1 cellular context compared by ENCODE assay signal in genomic region chr6:11193434-11193833, GRCh38.
TF ChIP-seq lines count a peak whose summit lies in the region.

No MANE protein-coding gene starts in this region.

TF ChIP-seq in HepG2, 621 proteins besides CTCF, POLR2A, EP300 and RAD21:
- TF ChIP-seq FOSL1 (CRISPR knock-in tag; IDR thresholded peaks at IDR 0.05; ENCODE audit: borderline replicate concordance): no peak
- TF ChIP-seq REL (CRISPR knock-in tag; conservative IDR thresholded peaks at IDR 0.05): no peak
- TF ChIP-seq ZNF503 (CRISPR knock-in tag; IDR thresholded peaks at IDR 0.05): no peak
- TF ChIP-seq ADNP (CRISPR knock-in tag; IDR thresholded peaks at IDR 0.05): no peak
- peak; percentile 56; the same call in 1 of the 2 replicates for TF ChIP-seq SSRP1 (CRISPR knock-in tag; IDR thresholded peaks at IDR 0.05)
- no peak for TF ChIP-seq ZBTB49 (CRISPR knock-in tag; IDR thresholded peaks at IDR 0.05; ENCODE audit: borderline replicate concordance)
- peak; percentile 59 for TF ChIP-seq POLR2AphosphoS5 (IDR thresholded peaks at IDR 0.05; ENCODE audit: low read depth, low read length)
- TF ChIP-seq POLR2G (IDR thresholded peaks at IDR 0.05; ENCODE audit: low read depth, low read length): peak; percentile 44
- peak; percentile 96 for TF ChIP-seq RBM22 (optimal IDR thresholded peaks at IDR 0.05; ENCODE audit: low read length)
- TF ChIP-seq MXD3 (CRISPR knock-in tag; IDR thresholded peaks at IDR 0.05): no peak
- no peak for TF ChIP-seq PITX1 (CRISPR knock-in tag; IDR thresholded peaks at IDR 0.05)
- no peak for TF ChIP-seq ZNF83 (CRISPR knock-in tag; IDR thresholded peaks at IDR 0.05; ENCODE audit: borderline replicate concordance)
